ENCODE assay signal across 17 cellular contexts in the genomic region with DNA sequence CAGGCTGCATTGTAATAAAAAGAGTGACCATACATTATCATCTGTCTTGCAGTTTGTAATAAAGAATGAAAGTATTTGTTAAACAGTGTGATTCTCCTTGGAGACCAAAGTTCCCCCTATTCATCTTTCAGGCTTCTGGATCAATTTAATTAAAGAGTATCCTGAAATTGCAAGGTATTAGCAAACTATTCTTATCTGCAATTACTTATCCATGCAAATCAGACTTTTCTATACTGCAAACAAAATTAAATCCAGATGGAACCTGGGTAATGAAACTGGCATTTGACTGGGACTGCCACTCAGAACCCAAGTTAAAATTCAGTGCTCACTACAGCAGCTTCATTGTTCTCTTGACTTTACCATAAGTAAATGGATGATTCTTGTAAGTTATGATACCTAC. TPM values are rescaled to one million over a fixed set of nuclear protein-coding genes. Genes with fewer than 3 reads are reported as not detected.
DNase-seq lines count a peak whose midpoint lies in the region; ATAC-seq lines count a peak whose summit lies in the region.
"Had no signal": no experiment of that assay in that cellular context is flagged by ENCODE, and none has a peak within 500 bp of the region (broad histone marks: within the 10 kb centered on the region; RNA-seq: fewer than 3 reads in every experiment).

No MANE protein-coding gene starts in this region.

- POLR2A ChIA-PET in T-cell (lab: Charles Lee) = no interaction called here

- no peaks in the 10 kb centered on the region for H3K27me3 Mint-ChIP-seq in activated T-cell treated with anti-CD3 and anti-CD28 coated beads, Interleukin-2, amount 50 U/mL, for 24 hours
- no peaks in the 10 kb centered on the region for H3K27me3 Mint-ChIP-seq in T-cell

- ATAC-seq in T-cell (replicated peaks in 1 of 4) = no peak
- ATAC-seq in HG03196 (IDR thresholded peaks at IDR 0.05; ENCODE audit: unreplicated experiment) = no peak
- no peak for ATAC-seq in HG03342 (IDR thresholded peaks at IDR 0.05; ENCODE audit: unreplicated experiment)
- ATAC-seq: Right ventricle myocardium inferior had no signal

- H3K4me1 Mint-ChIP-seq in activated T-cell treated with anti-CD3 and anti-CD28 coated beads, Interleukin-2, amount 50 U/mL, for 24 hours (ENCODE audit: low read depth) = peaks cover 89% of the 10 kb centered on the region
- peaks cover 89 to 94% (median 90%) of the 10 kb centered on the region in 3 donors for H3K4me1 Mint-ChIP-seq in T-cell

- peak overlapping the region; percentile 18 for H3K27ac Mint-ChIP-seq in activated T-cell treated with anti-CD3 and anti-CD28 coated beads, Interleukin-2, amount 50 U/mL, for 24 hours
- peak overlapping the region; percentile 37 to 67 for H3K27ac Mint-ChIP-seq in T-cell

- H3K9me3 Mint-ChIP-seq in activated T-cell treated with anti-CD3 and anti-CD28 coated beads, Interleukin-2, amount 50 U/mL, for 24 hours = peaks cover 9% of the 10 kb centered on the region
- H3K9me3 Mint-ChIP-seq in T-cell = peaks cover 3 to 13% (median 5%) of the 10 kb centered on the region in 3 donors

- CTCF ChIA-PET in T-cell (lab: Charles Lee) = interaction anchor here in 1 of 2 donors (0.6 kb wide), 1 partner anchor 129 kb away, joined by 6 read pairs; no protein-coding TSS in a partner anchor

- peaks cover 39% of the 10 kb centered on the region for H3K36me3 Mint-ChIP-seq in activated T-cell treated with anti-CD3 and anti-CD28 coated beads, Interleukin-2, amount 50 U/mL, for 24 hours (ENCODE audit: low read depth)
- peaks cover 37% of the 10 kb centered on the region for H3K36me3 Mint-ChIP-seq in T-cell

- no peak overlapping the region for H3K4me3 Mint-ChIP-seq in activated T-cell treated with anti-CD3 and anti-CD28 coated beads, Interleukin-2, amount 50 U/mL, for 24 hours
- peak overlapping the region in 1 of 3 donors; percentile 24 for H3K4me3 Mint-ChIP-seq in T-cell

- DNase-seq in activated T-cell treated with anti-CD3 and anti-CD28 coated beads, Interleukin-2, amount 50 U/mL, for 24 hours = no peak
- DNase-seq in activated T-cell treated with anti-CD3 and anti-CD28 coated beads for 4 hours (no peak), NCI-H526 (lab: John Stamatoyannopoulos, UW) (peak; percentile 98 to 99), T-cell (no peak), foreskin melanocyte (no peak), NAMALWA (ENCODE audit: low spot score) (no peak)
- DNase-seq: Calu3; DMS79; KG1; NCI-H1436 treated with DMSO at 0.1 percent for 48 hours; NCI-H2029 treated with DMSO at 0.1 percent for 48 hours; NCI-H446; NCI-H748 treated with DMSO at 0.1 percent for 48 hours; NK-92 treated with Interleukin-12 subunit alpha and Interleukin-12 subunit beta, amount 100 ng/mL, for 24 hours had no signal

RNA-seq across cellular contexts. Expression of gene JAK1, which starts 37.1 kb away (rescaled TPM):
- 100 to 1,000 TPM; 272 to 323 (median 288) TPM for total RNA-seq in T-cell

Comparison
In these comparisons a context has a peak if more than half of its experiments do, and no peak if none do; other contexts are left out.
1. DNase-seq: peak in NCI-H526 (2 of 2); none in activated T-cell treated with anti-CD3 and anti-CD28 coated beads, Interleukin-2, amount 50 U/mL, for 24 hours (single experiment), activated T-cell treated with anti-CD3 and anti-CD28 coated beads for 4 hours (single experiment), T-cell (0 of 34), foreskin melanocyte (single experiment) and NAMALWA (single experiment).